Comparison of ENCODE assay signal across 8 cellular contexts in genomic region chr21:33541756-33542639, GRCh38. TPM values are rescaled to one million over a fixed set of nuclear protein-coding genes. Genes with fewer than 3 reads are reported as not detected.
A peak's percentile ranks its signal among the peaks of the same experiment; 100 is the strongest.
DNase-seq lines count a peak whose midpoint lies in the region; ATAC-seq and TF ChIP-seq lines count a peak whose summit lies in the region.

Gene GART, minus strand, starts transcription at chr21:33542117. Its CDS starts 2,802 bp downstream, at chr21:33539315.

- H3K27ac ChIP-seq in endodermal cell (ENCODE audit: low read depth, low read length) = peak within 1 kb of the TSS; percentile 99

- peak within 1 kb of the TSS; percentile 97 for H3K4me3 ChIP-seq in endodermal cell (ENCODE audit: low read length)

- H3K4me3 Mint-ChIP-seq in activated CD8-positive, alpha-beta memory T cell treated with anti-CD3 and anti-CD28 coated beads, Interleukin-2, amount 10 ng/mL, durations not matched to agents 7 days and 5 days = peak within 1 kb of the TSS; percentile 91
- H3K4me3 Mint-ChIP-seq in endodermal cell = peak within 1 kb of the TSS; percentile 85
- H3K4me3 Mint-ChIP-seq in mesothelial cell of epicardium = peak within 1 kb of the TSS; percentile 89

- peak; percentile 95 for DNase-seq in COLO668 (lab: John Stamatoyannopoulos, UW; ENCODE audit: unreplicated experiment)
- DNase-seq in HPDE6-E6E7 (ENCODE audit: extremely low spot score) = peak; percentile 61
- peak; percentile 82 for DNase-seq in NOMO-1 treated with dmso at 0.1 percent for 144 hours (lab: John Stamatoyannopoulos, UW; ENCODE audit: unreplicated experiment)
- DNase-seq in activated CD8-positive, alpha-beta memory T cell treated with anti-CD3 and anti-CD28 coated beads, Interleukin-2, amount 10 ng/mL, durations not matched to agents 7 days and 5 days = peak; percentile 90
- peak; percentile 95 for DNase-seq in endodermal cell
- DNase-seq in mesothelial cell of epicardium (ENCODE audit: low spot score in 2 of 2, unreplicated experiment in 2 of 2) = peak; percentile 69 to 81
- peak; percentile 83 to 85 for DNase-seq in stimulated activated CD8-positive, alpha-beta memory T cell treated with anti-CD3 and anti-CD28 coated beads, Interleukin-15, amount 100 ng/mL, for 48 hours (ENCODE audit: low read depth in 2 of 2)

- no peak for TF ChIP-seq CTCF in endodermal cell (conservative IDR thresholded peaks at IDR 0.05)
- no peak for TF ChIP-seq CTCF in mesothelial cell of epicardium (IDR thresholded peaks at IDR 0.05; ENCODE audit: unreplicated experiment)

- H3K9me3 ChIP-seq in endodermal cell (ENCODE audit: control insufficient read depth, low read length) = peaks cover 10% of the 10 kb centered on the region

- ATAC-seq in GM19467 (IDR thresholded peaks at IDR 0.05; ENCODE audit: unreplicated experiment) = peak; percentile 41
- ATAC-seq in activated CD8-positive, alpha-beta memory T cell treated with anti-CD3 and anti-CD28 coated beads, Interleukin-2, amount 10 ng/mL, durations not matched to agents 7 days and 5 days = peak; percentile 70

- H3K36me3 ChIP-seq in endodermal cell (ENCODE audit: control insufficient read depth, insufficient read depth, low read length) = peaks cover 36% of the 10 kb centered on the region

- CTCF ChIA-PET in activated CD8-positive, alpha-beta memory T cell treated with anti-CD3 and anti-CD28 coated beads, Interleukin-2, amount 10 ng/mL, durations not matched to agents 7 days and 5 days (lab: Charles Lee) = interaction anchor here (1.1 to 2.9 kb wide), 4 partner anchors 46 to 64 kb away, joined by 3 to 9 read pairs (median 3); partner anchors contain the start of genes DNAJC28 and DONSON

- H3K4me1 ChIP-seq in endodermal cell (ENCODE audit: control insufficient read depth, insufficient read depth, low read length) = no peaks in the 10 kb centered on the region

- H3K27ac Mint-ChIP-seq in activated CD8-positive, alpha-beta memory T cell treated with anti-CD3 and anti-CD28 coated beads, Interleukin-2, amount 10 ng/mL, durations not matched to agents 7 days and 5 days = peak within 1 kb of the TSS; percentile 100
- H3K27ac Mint-ChIP-seq in endodermal cell (peak within 1 kb of the TSS; percentile 100), mesothelial cell of epicardium (peak within 1 kb of the TSS; percentile 100)

- WGBS in endodermal cell (ENCODE audit: insufficient coverage in 1 of 2, insufficient read length in 1 of 2), 2 experiments = 0% methylated on average over 30 to 56 of the region's 56 CpGs

- no peaks in the 10 kb centered on the region for H3K27me3 ChIP-seq in endodermal cell (ENCODE audit: control insufficient read depth, insufficient read depth, low read length, poor library complexity, severe bottlenecking)

- H3K27me3 Mint-ChIP-seq in activated CD8-positive, alpha-beta memory T cell treated with anti-CD3 and anti-CD28 coated beads, Interleukin-2, amount 10 ng/mL, durations not matched to agents 7 days and 5 days = no peaks in the 10 kb centered on the region
- H3K27me3 Mint-ChIP-seq in endodermal cell (ENCODE audit: insufficient read depth) (no peaks in the 10 kb centered on the region), mesothelial cell of epicardium (ENCODE audit: low read depth) (no peaks in the 10 kb centered on the region)

- H3K36me3 Mint-ChIP-seq in activated CD8-positive, alpha-beta memory T cell treated with anti-CD3 and anti-CD28 coated beads, Interleukin-2, amount 10 ng/mL, durations not matched to agents 7 days and 5 days = peaks cover 49% of the 10 kb centered on the region
- peaks cover 29% of the 10 kb centered on the region for H3K36me3 Mint-ChIP-seq in endodermal cell (ENCODE audit: low read depth)
- H3K36me3 Mint-ChIP-seq in mesothelial cell of epicardium = peaks cover 18% of the 10 kb centered on the region

- H3K9me3 Mint-ChIP-seq in activated CD8-positive, alpha-beta memory T cell treated with anti-CD3 and anti-CD28 coated beads, Interleukin-2, amount 10 ng/mL, durations not matched to agents 7 days and 5 days (ENCODE audit: low read depth) = no peaks in the 10 kb centered on the region
- H3K9me3 Mint-ChIP-seq in endodermal cell = no peaks in the 10 kb centered on the region
- peaks cover 4% of the 10 kb centered on the region for H3K9me3 Mint-ChIP-seq in mesothelial cell of epicardium

- peaks cover 38% of the 10 kb centered on the region for H3K4me1 Mint-ChIP-seq in activated CD8-positive, alpha-beta memory T cell treated with anti-CD3 and anti-CD28 coated beads, Interleukin-2, amount 10 ng/mL, durations not matched to agents 7 days and 5 days
- H3K4me1 Mint-ChIP-seq in endodermal cell (peaks cover 11% of the 10 kb centered on the region), mesothelial cell of epicardium (peaks cover 39% of the 10 kb centered on the region)

- peak within 1 kb of the TSS; percentile 99 for H3K9ac ChIP-seq in endodermal cell (ENCODE audit: extremely low read depth, low read length, poor library complexity, severe bottlenecking)

RNA-seq across cellular contexts. Expression of gene GART, which starts in this region (rescaled TPM):
- 100 to 1,000 TPM; 135 to 189 TPM for total RNA-seq in activated CD8-positive, alpha-beta memory T cell treated with anti-CD3 and anti-CD28 coated beads, Interleukin-2, amount 10 ng/mL, durations not matched to agents 7 days and 5 days
- 100 to 1,000 TPM; 125 to 150 TPM for total RNA-seq in endodermal cell
- 89.5 TPM for polyA plus RNA-seq in endodermal cell (2013, experiment 1 of 2)
- 76.3 TPM for polyA plus RNA-seq in endodermal cell (2013, experiment 2 of 2)
- total RNA-seq in mesothelial cell of epicardium = 85.1 to 88.4 TPM (median 85.3 TPM) in 3 replicates

Comparison
In these comparisons a context has a peak if more than half of its experiments do, and no peak if none do; other contexts are left out.
1. Peak in every context shown above with its lines: DNase-seq, ATAC-seq, H3K4me3 ChIP-seq and H3K27ac ChIP-seq.